29 cellular contexts compared by ENCODE assay signal in genomic region chr3:58839964-58840363, GRCh38.
"Had no signal": no experiment of that assay in that cellular context is flagged by ENCODE, and none has a peak within 500 bp of the region (broad histone marks: within the 10 kb centered on the region; RNA-seq: fewer than 3 reads in every experiment).

No MANE protein-coding gene starts in this region.

- H3K27ac ChIP-seq: brain microvascular endothelial cell, coronary artery, dorsolateral prefrontal cortex, esophagus muscularis mucosa, foreskin keratinocyte, gastrocnemius medialis, heart left ventricle, WERI-Rb-1 had no signal

- DNase-seq: activated B cell treated with CpG ODN at 0.5 μM for 24 hours; activated CD4-positive, alpha-beta T cell treated with anti-CD3 and anti-CD28 coated beads for 48 hours; activated CD4-positive, alpha-beta T cell treated with anti-CD3 and anti-CD28 coated beads, Interleukin-2, amount 50 U/mL, for 1 hour; activated CD4-positive, alpha-beta T cell treated with anti-CD3 and anti-CD28 coated beads, Interleukin-2, amount 50 U/mL, for 48 hours; activated CD8-positive, alpha-beta memory T cell treated with anti-CD3 and anti-CD28 coated beads for 24 hours; activated CD8-positive, alpha-beta T cell treated with anti-CD3 and anti-CD28 coated beads for 36 hours; activated effector memory CD4-positive, alpha-beta T cell treated with Interleukin-2 at 50 U/mL for 16 hours; activated gamma-delta T cell treated with Interleukin-2 at 50 U/mL for 16 hours; activated naive CD4-positive, alpha-beta T cell treated with anti-CD3 and anti-CD28 coated beads, Interleukin-2, amount 50 U/mL, for 16 hours; activated naive CD4-positive, alpha-beta T cell treated with Interleukin-2 at 50 U/mL for 16 hours; activated T-cell treated with anti-CD3 and anti-CD28 coated beads, Interleukin-2, amount 50 U/mL, for 4 hours; amniotic stem cell; anterior cingulate cortex; brain microvascular endothelial cell; dorsolateral prefrontal cortex; effector memory CD8-positive, alpha-beta T cell; foreskin keratinocyte; gastrocnemius medialis; glutamatergic neuron; heart left ventricle; T-helper 17 cell; T1000; WERI-Rb-1 had no signal

- H3K36me3 ChIP-seq: brain microvascular endothelial cell, esophagus muscularis mucosa, gastrocnemius medialis, heart left ventricle, WERI-Rb-1 had no signal

- H3K9me3 ChIP-seq: esophagus muscularis mucosa, gastrocnemius medialis, heart left ventricle had no signal

- H3K4me1 ChIP-seq: esophagus muscularis mucosa, gastrocnemius medialis, heart left ventricle had no signal

- FAIRE-seq: astrocyte, bronchial epithelial cell had no signal

- H3K4me3 ChIP-seq: coronary artery, dorsolateral prefrontal cortex, esophagus muscularis mucosa, gastrocnemius medialis, heart left ventricle had no signal

- ATAC-seq: activated CD4-positive, CD25-positive, alpha-beta regulatory T cell treated with anti-CD3 and anti-CD28 coated beads, Interleukin-2, amount 50 U/mL, for 24 hours; activated CD8-positive, alpha-beta T cell treated with anti-CD3 and anti-CD28 coated beads for 36 hours; activated T-cell treated with anti-CD3 and anti-CD28 coated beads, Interleukin-2, amount 50 U/mL, for 4 hours; activated T-helper 17 cell treated with anti-CD3 and anti-CD28 coated beads, Interleukin-2, amount 50 U/mL, for 72 hours; effector memory CD8-positive, alpha-beta T cell; foreskin keratinocyte; gastrocnemius medialis; heart left ventricle; T-helper 17 cell had no signal

- H3K27me3 ChIP-seq: brain microvascular endothelial cell, dorsolateral prefrontal cortex, esophagus muscularis mucosa, foreskin keratinocyte, gastrocnemius medialis, heart left ventricle had no signal
